ENCODE assay signal across 1 cellular context in genomic region chr3:33737146-33737545, GRCh38.
TF ChIP-seq lines count a peak whose summit lies in the region.

No MANE protein-coding gene starts in this region.

TF ChIP-seq in K562, 482 proteins besides CTCF, POLR2A, EP300 and RAD21 (continued from another document):
- TF ChIP-seq, protein P1, sequence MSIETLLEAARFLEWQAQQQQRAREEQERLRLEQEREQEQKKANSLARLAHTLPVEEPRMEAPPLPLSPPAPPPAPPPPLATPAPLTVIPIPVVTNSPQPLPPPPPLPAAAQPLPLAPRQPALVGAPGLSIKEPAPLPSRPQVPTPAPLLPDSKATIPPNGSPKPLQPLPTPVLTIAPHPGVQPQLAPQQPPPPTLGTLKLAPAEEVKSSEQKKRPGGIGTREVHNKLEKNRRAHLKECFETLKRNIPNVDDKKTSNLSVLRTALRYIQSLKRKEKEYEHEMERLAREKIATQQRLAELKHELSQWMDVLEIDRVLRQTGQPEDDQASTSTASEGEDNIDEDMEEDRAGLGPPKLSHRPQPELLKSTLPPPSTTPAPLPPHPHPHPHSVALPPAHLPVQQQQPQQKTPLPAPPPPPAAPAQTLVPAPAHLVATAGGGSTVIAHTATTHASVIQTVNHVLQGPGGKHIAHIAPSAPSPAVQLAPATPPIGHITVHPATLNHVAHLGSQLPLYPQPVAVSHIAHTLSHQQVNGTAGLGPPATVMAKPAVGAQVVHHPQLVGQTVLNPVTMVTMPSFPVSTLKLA (conservative IDR thresholded peaks at IDR 0.05) = no peak
- TF ChIP-seq ZNF445 (CRISPR knock-in tag; IDR thresholded peaks at IDR 0.05; ENCODE audit: low read depth) = no peak
- TF ChIP-seq ZNF592 (IDR thresholded peaks at IDR 0.05) = no peak
- TF ChIP-seq SNRNP70 (optimal IDR thresholded peaks at IDR 0.05; ENCODE audit: low read depth, low read length) = no peak
- TF ChIP-seq COPS2 (conservative IDR thresholded peaks at IDR 0.05) = no peak
- TF ChIP-seq TRIM24 (IDR thresholded peaks at IDR 0.05) = peak in 1 of 2 experiments; percentile 30; a peak in 2 of 4 replicates
- TF ChIP-seq POLR3G (IDR thresholded peaks at IDR 0.05; ENCODE audit: extremely low read depth, insufficient read length, insufficient replicate concordance) = no peak
- TF ChIP-seq RNF2 (IDR thresholded peaks at IDR 0.05) = no peak
- peak; percentile 57; the same call in 1 of the 2 replicates for TF ChIP-seq ATF3 (IDR thresholded peaks at IDR 0.05)
- TF ChIP-seq ATF3 (CRISPR knock-in tag; conservative IDR thresholded peaks at IDR 0.05) = no peak
- no peak for TF ChIP-seq MTA3 (IDR thresholded peaks at IDR 0.05; ENCODE audit: borderline replicate concordance)
- TF ChIP-seq ZNF133 (CRISPR knock-in tag; IDR thresholded peaks at IDR 0.05) = no peak
- TF ChIP-seq CXXC5 (CRISPR knock-in tag; IDR thresholded peaks at IDR 0.05) = no peak
- TF ChIP-seq CC2D1A (IDR thresholded peaks at IDR 0.05) = no peak
- TF ChIP-seq CEBPG (CRISPR knock-in tag; IDR thresholded peaks at IDR 0.05) = no peak
- peak; percentile 32 to 54; a peak in 3 of 4 replicates for TF ChIP-seq CEBPG (tag; conservative IDR thresholded peaks at IDR 0.05 in 1 of 2, IDR thresholded peaks at IDR 0.05 in 1 of 2)
- TF ChIP-seq ZFX (CRISPR knock-in tag; IDR thresholded peaks at IDR 0.05) = no peak
- TF ChIP-seq BRF1 (IDR thresholded peaks at IDR 0.05; ENCODE audit: borderline replicate concordance, extremely low read depth, insufficient read length) = no peak
- no peak for TF ChIP-seq TEAD2 (tag; IDR thresholded peaks at IDR 0.05)
- TF ChIP-seq ZNF311 (CRISPR knock-in tag; IDR thresholded peaks at IDR 0.05) = no peak
